23 cellular contexts compared by ENCODE assay signal in genomic region chr2:106708189-106708588, GRCh38.
DNase-seq lines count a peak whose midpoint lies in the region; ATAC-seq, FAIRE-seq and TF ChIP-seq lines count a peak whose summit lies in the region.
"Had no signal": no experiment of that assay in that cellular context is flagged by ENCODE, and none has a peak within 500 bp of the region (broad histone marks: within the 10 kb centered on the region; RNA-seq: fewer than 3 reads in every experiment).

No MANE protein-coding gene starts in this region.

- intact Hi-C loops in Right ventricle myocardium superior (cut with DNase I) (no loop called here), left ventricle myocardium superior (cut with micrococcal nuclease) (no loop called here), testis (cut with DNase I; ENCODE audit: low total_unique reads) (no loop called here)

- 38 to 41% methylated on average over 1 of the region's 1 CpG for WGBS in testis, 2 donors

- peak overlapping the region; percentile 27 to 46 (median 38) for H3K27ac Mint-ChIP-seq in nephron
- H3K27ac Mint-ChIP-seq: CD4-positive, alpha-beta memory T cell; HFFc6 had no signal

- no peaks in the 10 kb centered on the region for H3K27me3 Mint-ChIP-seq in nephron (ENCODE audit: low read depth)
- H3K27me3 Mint-ChIP-seq: CD4-positive, alpha-beta memory T cell had no signal

- H3K9me3 ChIP-seq in testis: no peaks in the 10 kb centered on the region

- no peak for TF ChIP-seq POLR2A in testis (IDR thresholded peaks at IDR 0.05)
- no peak for TF ChIP-seq POLR2A in GM12891 (IDR thresholded peaks at IDR 0.05; ENCODE audit: low read depth, low read length)

- H3K36me3 ChIP-seq in testis (ENCODE audit: low read depth, missing control alignments): no peaks in the 10 kb centered on the region
- H3K36me3 ChIP-seq: BLaER1 treated with 17β-estradiol and CSF1 and Interleukin-3, amounts not matched to agents 10 nM and 100 nM had no signal

- DNase-seq in Right ventricle myocardium superior (no peak), left ventricle myocardium superior (no peak), iPS-NIHi7 (ENCODE audit: extremely low spot score) (peak; percentile 17), testis (peak; percentile 56), ecto neural progenitor cell (ENCODE audit: low spot score) (no peak), GF-D8 (lab: John Stamatoyannopoulos, UW) (no peak), GM12891 (ENCODE audit: insufficient read length, low spot score) (no peak)
- DNase-seq: 8988T; CD4-positive, alpha-beta memory T cell; DND-41; H7; HFFc6; Karpas-422; NCI-H1694; NCI-H2081; NCI-H2171 treated with DMSO at 0.1 percent for 48 hours; NCI-H524 treated with DMSO at 0.1 percent for 48 hours; NCI-H82 had no signal

- H3K4me1 Mint-ChIP-seq in nephron: peaks cover 26% of the 10 kb centered on the region
- H3K4me1 Mint-ChIP-seq: CD4-positive, alpha-beta memory T cell had no signal

- ATAC-seq in Right ventricle myocardium superior (ENCODE audit: poor library complexity) (peak; percentile 34), left ventricle myocardium superior (no peak)
- ATAC-seq: Panc1 had no signal

- H3K9me3 Mint-ChIP-seq in nephron: peaks cover 17% of the 10 kb centered on the region

- no peak overlapping the region for H3K4me3 ChIP-seq in testis
- H3K4me3 ChIP-seq: BLaER1 treated with 17β-estradiol and CSF1 and Interleukin-3, amounts not matched to agents 10 nM and 100 nM had no signal

- no peak for FAIRE-seq in GM12891 (lab: Jason Lieb, UNC)
- FAIRE-seq: GM18507, GM19239 had no signal

- no peaks in the 10 kb centered on the region for H3K27me3 ChIP-seq in testis
- H3K27me3 ChIP-seq: BLaER1 treated with 17β-estradiol and CSF1 and Interleukin-3, amounts not matched to agents 10 nM and 100 nM had no signal

- H3K4me3 Mint-ChIP-seq in nephron: no peak overlapping the region
- H3K4me3 Mint-ChIP-seq: CD4-positive, alpha-beta memory T cell; HFFc6 had no signal

- H3K36me3 Mint-ChIP-seq in nephron (ENCODE audit: low read depth): peaks cover 4% of the 10 kb centered on the region
- H3K36me3 Mint-ChIP-seq: CD4-positive, alpha-beta memory T cell had no signal

- peaks cover 5% of the 10 kb centered on the region for H3K4me1 ChIP-seq in testis
- H3K4me1 ChIP-seq: BLaER1 treated with 17β-estradiol and CSF1 and Interleukin-3, amounts not matched to agents 10 nM and 100 nM had no signal

- H3K27ac ChIP-seq in testis: no peak overlapping the region
- H3K27ac ChIP-seq: BLaER1 treated with 17β-estradiol and CSF1 and Interleukin-3, amounts not matched to agents 10 nM and 100 nM had no signal

- TF ChIP-seq CTCF in nephron (IDR thresholded peaks at IDR 0.05; ENCODE audit: unreplicated experiment in 3 of 3) (no peak), testis (IDR thresholded peaks at IDR 0.05) (no peak)

TF ChIP-seq in GM12891, 5 proteins besides CTCF, POLR2A, EP300 and RAD21:
- TF ChIP-seq POU2F2 (IDR thresholded peaks at IDR 0.05; ENCODE audit: low read depth, low read length) (no peak), POLR2AphosphoS5 (IDR thresholded peaks at IDR 0.05; ENCODE audit: low read depth, low read length) (no peak), SPI1 (IDR thresholded peaks at IDR 0.05; ENCODE audit: low read depth, low read length) (no peak), TAF1 (IDR thresholded peaks at IDR 0.05; ENCODE audit: low read depth, low read length) (no peak), PAX5 (IDR thresholded peaks at IDR 0.05; ENCODE audit: insufficient read depth, low read length, severe bottlenecking) (no peak)

Comparison
In these comparisons a context has a peak if more than half of its experiments do, and no peak if none do; other contexts are left out.
1. DNase-seq: peak in iPS-NIHi7 (single experiment) and testis (single experiment); none in Right ventricle myocardium superior (single experiment), left ventricle myocardium superior (single experiment), ecto neural progenitor cell (single experiment), GF-D8 (single experiment) and GM12891 (single experiment).